Comparison of ENCODE assay signal across 11 cellular contexts in the genomic region with DNA sequence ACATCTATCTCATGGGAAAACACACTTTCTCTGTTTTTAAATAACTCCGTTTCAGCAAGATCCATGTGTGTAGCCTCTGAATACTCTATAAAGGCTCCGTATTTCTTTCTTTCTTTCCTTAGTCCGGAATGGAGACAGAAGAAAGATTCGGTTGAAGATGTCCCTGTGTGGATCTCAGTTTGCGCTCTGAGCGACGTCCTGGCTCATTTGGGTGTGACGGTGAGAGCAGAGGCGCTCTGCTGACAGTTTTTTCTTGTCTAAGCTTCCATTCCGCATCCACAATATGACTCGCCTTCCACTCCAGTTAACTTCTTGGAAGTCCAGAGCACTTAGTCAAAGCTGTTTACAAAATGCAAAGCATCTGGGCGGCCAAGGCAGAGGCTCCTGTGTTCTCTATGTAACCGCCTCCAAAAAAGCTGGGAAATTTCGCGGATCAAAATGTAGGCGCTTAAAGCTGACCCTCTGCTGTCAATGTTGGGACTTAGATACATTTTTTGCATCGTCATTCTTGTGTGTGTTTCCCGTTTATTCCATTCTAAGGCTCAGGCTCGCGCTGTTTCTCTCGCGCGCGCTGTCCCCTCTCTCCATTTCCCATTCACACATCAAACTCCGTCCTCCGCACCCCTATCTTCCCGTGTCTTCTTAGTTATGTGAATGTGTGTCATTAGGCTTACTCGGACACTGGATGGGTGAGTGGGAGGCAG. TPM values are rescaled to one million over a fixed set of nuclear protein-coding genes. Genes with fewer than 3 reads are reported as not detected.
DNase-seq lines count a peak whose midpoint lies in the region; ATAC-seq, FAIRE-seq and TF ChIP-seq lines count a peak whose summit lies in the region.
"Had no signal": no experiment of that assay in that cellular context is flagged by ENCODE, and none has a peak within 500 bp of the region (broad histone marks: within the 10 kb centered on the region; RNA-seq: fewer than 3 reads in every experiment).

No MANE protein-coding gene starts in this region.

- peaks cover 16% of the 10 kb centered on the region for H3K36me3 Mint-ChIP-seq in activated CD8-positive, alpha-beta memory T cell treated with anti-CD3 and anti-CD28 coated beads, Interleukin-2, amount 10 ng/mL, durations not matched to agents 7 days and 5 days
- no peaks in the 10 kb centered on the region for H3K36me3 Mint-ChIP-seq in mesothelial cell of epicardium

- no peak overlapping the region for H3K4me3 Mint-ChIP-seq in activated CD8-positive, alpha-beta memory T cell treated with anti-CD3 and anti-CD28 coated beads, Interleukin-2, amount 10 ng/mL, durations not matched to agents 7 days and 5 days
- H3K4me3 Mint-ChIP-seq in mesothelial cell of epicardium = peak overlapping the region; percentile 93
- H3K4me3 Mint-ChIP-seq: B cell had no signal

- H3K27me3 ChIP-seq in endocrine pancreas (ENCODE audit: control insufficient read depth, insufficient read depth, low read length) = peaks cover 13% of the 10 kb centered on the region

- peaks cover 11% of the 10 kb centered on the region for H3K4me1 Mint-ChIP-seq in activated CD8-positive, alpha-beta memory T cell treated with anti-CD3 and anti-CD28 coated beads, Interleukin-2, amount 10 ng/mL, durations not matched to agents 7 days and 5 days
- peaks cover 39% of the 10 kb centered on the region for H3K4me1 Mint-ChIP-seq in mesothelial cell of epicardium

- no peaks in the 10 kb centered on the region for H3K4me1 ChIP-seq in endocrine pancreas (ENCODE audit: control insufficient read depth, insufficient read depth, low read length)

- peak overlapping the region; percentile 61 for H3K4me3 ChIP-seq in endocrine pancreas (ENCODE audit: control insufficient read depth, insufficient read depth, low read length)

- H3K9ac ChIP-seq in endocrine pancreas (ENCODE audit: control insufficient read depth, insufficient read depth, low read length) = no peak overlapping the region

- no peak for TF ChIP-seq CTCF in mesothelial cell of epicardium (IDR thresholded peaks at IDR 0.05; ENCODE audit: unreplicated experiment)

- peaks cover 48% of the 10 kb centered on the region for H3K27me3 Mint-ChIP-seq in activated CD8-positive, alpha-beta memory T cell treated with anti-CD3 and anti-CD28 coated beads, Interleukin-2, amount 10 ng/mL, durations not matched to agents 7 days and 5 days
- no peaks in the 10 kb centered on the region for H3K27me3 Mint-ChIP-seq in mesothelial cell of epicardium (ENCODE audit: low read depth)

- H3K9me3 ChIP-seq in endocrine pancreas (ENCODE audit: control insufficient read depth, low read length) = no peaks in the 10 kb centered on the region

- peak overlapping the region; percentile 39 for H3K27ac Mint-ChIP-seq in activated CD8-positive, alpha-beta memory T cell treated with anti-CD3 and anti-CD28 coated beads, Interleukin-2, amount 10 ng/mL, durations not matched to agents 7 days and 5 days
- H3K27ac Mint-ChIP-seq in mesothelial cell of epicardium = peak overlapping the region; percentile 85
- H3K27ac Mint-ChIP-seq: B cell had no signal

- no peaks in the 10 kb centered on the region for H3K36me3 ChIP-seq in endocrine pancreas (ENCODE audit: control insufficient read depth, insufficient read depth, low read length)

- ATAC-seq in activated CD8-positive, alpha-beta memory T cell treated with anti-CD3 and anti-CD28 coated beads, Interleukin-2, amount 10 ng/mL, durations not matched to agents 7 days and 5 days = no peak
- no peak for ATAC-seq in GM19351 (IDR thresholded peaks at IDR 0.05; ENCODE audit: unreplicated experiment)

- FAIRE-seq in urothelium cell line (lab: Jason Lieb, UNC) = no peak

- DNase-seq in activated CD8-positive, alpha-beta memory T cell treated with anti-CD3 and anti-CD28 coated beads, Interleukin-2, amount 10 ng/mL, durations not matched to agents 7 days and 5 days = no peak
- DNase-seq in activated CD8-positive, alpha-beta memory T cell treated with anti-CD3 and anti-CD28 coated beads for 24 hours = no peak
- DNase-seq in mesothelial cell of epicardium (ENCODE audit: low spot score in 2 of 2, unreplicated experiment in 2 of 2) (no peak), urothelium cell line (ENCODE audit: low spot score) (peak; percentile 21), NCI-H187 (lab: John Stamatoyannopoulos, UW) (no peak), mesenteric fat pad (ENCODE audit: low spot score) (no peak)
- DNase-seq: activated CD4-positive, alpha-beta T cell treated with anti-CD3 and anti-CD28 coated beads for 48 hours; stimulated activated CD4-positive, alpha-beta T cell treated with anti-CD3 and anti-CD28 coated beads, Interleukin-12 subunit alpha, Interleukin-12 subunit beta, amount 100 ng/mL, for 4 hours had no signal

- CTCF ChIA-PET in activated CD8-positive, alpha-beta memory T cell treated with anti-CD3 and anti-CD28 coated beads, Interleukin-2, amount 10 ng/mL, durations not matched to agents 7 days and 5 days (lab: Charles Lee) = no interaction called here

- no peaks in the 10 kb centered on the region for H3K9me3 Mint-ChIP-seq in activated CD8-positive, alpha-beta memory T cell treated with anti-CD3 and anti-CD28 coated beads, Interleukin-2, amount 10 ng/mL, durations not matched to agents 7 days and 5 days (ENCODE audit: low read depth)
- no peaks in the 10 kb centered on the region for H3K9me3 Mint-ChIP-seq in mesothelial cell of epicardium

RNA-seq across cellular contexts. Expression of gene FLRT2, which starts 0.9 kb away (rescaled TPM):
- total RNA-seq in activated CD8-positive, alpha-beta memory T cell treated with anti-CD3 and anti-CD28 coated beads, Interleukin-2, amount 10 ng/mL, durations not matched to agents 7 days and 5 days = not detected
- 143 to 150 TPM (median 148 TPM) in 3 replicates for total RNA-seq in mesothelial cell of epicardium
- 20.0 TPM for total RNA-seq in mesenteric fat pad
- total RNA-seq: B cell had no signal

Comparison
In these comparisons a context has a peak if more than half of its experiments do, and no peak if none do; other contexts are left out.
1. RNA of gene FLRT2, which starts 0.9 kb away (total RNA-seq): 143 to 150 TPM in mesothelial cell of epicardium and 20.0 TPM in mesenteric fat pad (single experiment); not detected in activated CD8-positive, alpha-beta memory T cell treated with anti-CD3 and anti-CD28 coated beads, Interleukin-2, amount 10 ng/mL, durations not matched to agents 7 days and 5 days; every median in the first group is over 10 times any median in the second.